Comparison of ENCODE assay signal across 8 cellular contexts in the genomic region with DNA sequence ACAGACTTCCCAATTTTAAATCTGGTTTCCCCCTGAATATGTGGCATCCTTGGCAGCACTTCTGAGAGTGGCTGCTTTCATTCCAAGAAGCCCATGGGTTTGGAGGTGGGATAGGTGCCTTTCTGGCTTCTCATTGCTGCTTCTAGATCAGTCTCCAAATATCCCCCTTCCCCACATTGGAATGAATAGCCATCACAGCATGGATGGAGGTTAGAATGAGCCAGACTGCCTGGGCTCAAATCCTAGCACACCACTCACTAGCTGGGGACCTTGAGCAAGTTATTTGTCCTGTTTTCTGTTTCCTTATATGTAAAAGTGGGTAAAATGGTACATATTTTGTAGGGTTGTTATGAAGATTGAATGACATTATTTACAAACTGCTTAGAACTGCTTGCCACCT. TPM values are rescaled to one million over a fixed set of nuclear protein-coding genes. Genes with fewer than 3 reads are reported as not detected.
"Had no signal": no experiment of that assay in that cellular context is flagged by ENCODE, and none has a peak within 500 bp of the region (broad histone marks: within the 10 kb centered on the region; RNA-seq: fewer than 3 reads in every experiment).

No MANE protein-coding gene starts in this region.

- H3K27ac Mint-ChIP-seq: HFFc6 had no signal

- FAIRE-seq: HTR-8/SVneo had no signal

- H3K4me3 Mint-ChIP-seq: HFFc6 had no signal

- H3K9me3 Mint-ChIP-seq: HFFc6 had no signal

- DNase-seq: GOT3, H7, HFFc6, IMR-90, KBM-7 had no signal

- ATAC-seq: HCT116 had no signal

RNA-seq across cellular contexts. Expression of a gene that starts 13.8 kb away (rescaled TPM):
- total RNA-seq: H4, H7, HFFc6, IMR-90 had no signal

RNA-seq across cellular contexts. Expression of a gene that starts 29.6 kb away (rescaled TPM):
- total RNA-seq: H4, H7, HFFc6, IMR-90 had no signal
